ENCODE assay signal across 8 cellular contexts in genomic region chr2:70994055-70994444, GRCh38. TPM values are rescaled to one million over a fixed set of nuclear protein-coding genes. Genes with fewer than 3 reads are reported as not detected.
DNase-seq lines count a peak whose midpoint lies in the region; ATAC-seq and TF ChIP-seq lines count a peak whose summit lies in the region.

No MANE protein-coding gene starts in this region.

- no peaks in the 10 kb centered on the region for H3K9me3 Mint-ChIP-seq in activated CD4-positive, alpha-beta memory T cell treated with anti-CD3 and anti-CD28 coated beads for 36 hours
- no peaks in the 10 kb centered on the region for H3K9me3 Mint-ChIP-seq in stimulated activated memory B cell treated with anti-CD40 and anti-IgM and Interleukin-4, amounts not matched to agents 10 μg/mL and 1 μg/mL and 100 μg/mL, for 72 hours

- CTCF ChIA-PET in activated CD4-positive, alpha-beta memory T cell treated with anti-CD3 and anti-CD28 coated beads for 36 hours (lab: Charles Lee): interaction anchor here (0.6 to 2.5 kb wide), 3 partner anchors 9 to 11 kb away, joined by 3 to 15 read pairs (median 4); no protein-coding TSS in a partner anchor

- no peak for TF ChIP-seq POLR2A in GM18505 (IDR thresholded peaks at IDR 0.05; ENCODE audit: borderline replicate concordance, extremely low read depth, insufficient read depth, insufficient read length)

- intact Hi-C loops in left ventricle myocardium inferior (cut with micrococcal nuclease): no loop called here
- intact Hi-C loops in cardiac septum (cut with DNase I): loop anchor here (5.0 kb wide), 1 partner anchor 73 kb away; the partner anchor contains the start of gene NAGK
- intact Hi-C loops in activated CD4-positive, alpha-beta memory T cell treated with anti-CD3 and anti-CD28 coated beads for 36 hours (cut with micrococcal nuclease): loop anchor here (10.0 kb wide), 1 partner anchor 231 kb away; the partner anchor contains the start of gene PAIP2B

- H3K4me3 ChIP-seq in left ventricle myocardium inferior (peak overlapping the region; percentile 100), iPS DF 6.9 (ENCODE audit: low read length) (peak overlapping the region; percentile 72)

- ATAC-seq in stimulated activated memory B cell treated with anti-CD40 and anti-IgM and Interleukin-4, amounts not matched to agents 10 μg/mL and 1 μg/mL and 100 μg/mL, for 72 hours: no peak
- ATAC-seq in GM18505 (IDR thresholded peaks at IDR 0.05; ENCODE audit: unreplicated experiment): no peak

- WGBS in iPS DF 6.9 (ENCODE audit: insufficient coverage, insufficient read length): no CpG with 5 or more reads among the region's 19 CpGs

- H3K4me3 Mint-ChIP-seq in activated CD4-positive, alpha-beta memory T cell treated with anti-CD3 and anti-CD28 coated beads for 36 hours: peak overlapping the region; percentile 93
- peak overlapping the region; percentile 91 for H3K4me3 Mint-ChIP-seq in stimulated activated memory B cell treated with anti-CD40 and anti-IgM and Interleukin-4, amounts not matched to agents 10 μg/mL and 1 μg/mL and 100 μg/mL, for 72 hours

- H3K4me1 Mint-ChIP-seq in activated CD4-positive, alpha-beta memory T cell treated with anti-CD3 and anti-CD28 coated beads for 36 hours (ENCODE audit: low read depth): peaks cover 31% of the 10 kb centered on the region
- peaks cover 35% of the 10 kb centered on the region for H3K4me1 Mint-ChIP-seq in stimulated activated memory B cell treated with anti-CD40 and anti-IgM and Interleukin-4, amounts not matched to agents 10 μg/mL and 1 μg/mL and 100 μg/mL, for 72 hours

- TF ChIP-seq CTCF in left ventricle myocardium inferior (IDR thresholded peaks at IDR 0.05; ENCODE audit: borderline replicate concordance): no peak

- no peaks in the 10 kb centered on the region for H3K27me3 Mint-ChIP-seq in activated CD4-positive, alpha-beta memory T cell treated with anti-CD3 and anti-CD28 coated beads for 36 hours
- no peaks in the 10 kb centered on the region for H3K27me3 Mint-ChIP-seq in stimulated activated memory B cell treated with anti-CD40 and anti-IgM and Interleukin-4, amounts not matched to agents 10 μg/mL and 1 μg/mL and 100 μg/mL, for 72 hours

- peak overlapping the region; percentile 91 for H3K27ac Mint-ChIP-seq in activated CD4-positive, alpha-beta memory T cell treated with anti-CD3 and anti-CD28 coated beads for 36 hours
- H3K27ac Mint-ChIP-seq in stimulated activated memory B cell treated with anti-CD40 and anti-IgM and Interleukin-4, amounts not matched to agents 10 μg/mL and 1 μg/mL and 100 μg/mL, for 72 hours: peak overlapping the region; percentile 84

- H3K27me3 ChIP-seq in left ventricle myocardium inferior (ENCODE audit: low read depth): no peaks in the 10 kb centered on the region
- H3K27me3 ChIP-seq in iPS DF 6.9 (ENCODE audit: control insufficient read depth, insufficient read depth, low read length): no peaks in the 10 kb centered on the region

- H3K27ac ChIP-seq in left ventricle myocardium inferior (replicated peaks) (peak overlapping the region; percentile 91), iPS DF 6.9 (ENCODE audit: low read length) (no peak overlapping the region)

- peaks cover 28% of the 10 kb centered on the region for H3K36me3 ChIP-seq in left ventricle myocardium inferior
- H3K36me3 ChIP-seq in iPS DF 6.9 (ENCODE audit: control insufficient read depth, insufficient read depth, low read length): no peaks in the 10 kb centered on the region

- H3K9me3 ChIP-seq in left ventricle myocardium inferior (replicated peaks) (no peaks in the 10 kb centered on the region), iPS DF 6.9 (ENCODE audit: control insufficient read depth, insufficient read depth, low read length) (no peaks in the 10 kb centered on the region)

- peaks cover 11% of the 10 kb centered on the region for H3K36me3 Mint-ChIP-seq in activated CD4-positive, alpha-beta memory T cell treated with anti-CD3 and anti-CD28 coated beads for 36 hours
- peaks cover 14% of the 10 kb centered on the region for H3K36me3 Mint-ChIP-seq in stimulated activated memory B cell treated with anti-CD40 and anti-IgM and Interleukin-4, amounts not matched to agents 10 μg/mL and 1 μg/mL and 100 μg/mL, for 72 hours

- POLR2A ChIA-PET in activated CD4-positive, alpha-beta memory T cell treated with anti-CD3 and anti-CD28 coated beads for 36 hours (lab: Charles Lee): no interaction called here

- peaks cover 43% of the 10 kb centered on the region for H3K4me1 ChIP-seq in left ventricle myocardium inferior
- no peaks in the 10 kb centered on the region for H3K4me1 ChIP-seq in iPS DF 6.9 (ENCODE audit: control insufficient read depth, insufficient read depth, low read length)

- no peak for DNase-seq in left ventricle myocardium inferior
- DNase-seq in cardiac septum (ENCODE audit: low spot score): no peak
- peak; percentile 73 for DNase-seq in activated CD4-positive, alpha-beta memory T cell treated with anti-CD3 and anti-CD28 coated beads for 36 hours
- DNase-seq in iPS DF 6.9 (ENCODE audit: low read depth, low spot score): no peak
- DNase-seq in kidney tubule cell (ENCODE audit: low spot score): no peak
- no peak for DNase-seq in islet precursor cell

RNA-seq across cellular contexts. Expression of gene TEX261, which starts 0.6 kb away (rescaled TPM):
- total RNA-seq in left ventricle myocardium inferior (50.7 TPM), cardiac septum (46.1 TPM)
- total RNA-seq in activated CD4-positive, alpha-beta memory T cell treated with anti-CD3 and anti-CD28 coated beads for 36 hours: 10 to 100 TPM; 29.0 to 29.9 TPM

RNA-seq across cellular contexts. Expression of gene ANKRD53, which starts 15.6 kb away (rescaled TPM):
- total RNA-seq in left ventricle myocardium inferior: 0.33 TPM
- total RNA-seq in cardiac septum: 0.38 TPM
- not detected for total RNA-seq in activated CD4-positive, alpha-beta memory T cell treated with anti-CD3 and anti-CD28 coated beads for 36 hours

RNA-seq across cellular contexts. Expression of gene ATP6V1B1, which starts 58.4 kb away (rescaled TPM):
- total RNA-seq in left ventricle myocardium inferior: not detected
- total RNA-seq in cardiac septum: 0.43 TPM
- not detected for total RNA-seq in activated CD4-positive, alpha-beta memory T cell treated with anti-CD3 and anti-CD28 coated beads for 36 hours
